In genomic region chr9:126166291-126166690, GRCh38 we compare ENCODE assay signal across 22 cellular contexts.
A peak's percentile ranks its signal among the peaks of the same experiment; 100 is the strongest.
DNase-seq lines count a peak whose midpoint lies in the region; ATAC-seq and TF ChIP-seq lines count a peak whose summit lies in the region.
"Had no signal": no experiment of that assay in that cellular context is flagged by ENCODE, and none has a peak within 500 bp of the region (broad histone marks: within the 10 kb centered on the region; RNA-seq: fewer than 3 reads in every experiment).

No MANE protein-coding gene starts in this region.

- H3K23ac ChIP-seq in neuronal stem cell (ENCODE audit: low read depth, low read length, poor library complexity): no peak overlapping the region

- H3K14ac ChIP-seq in neuronal stem cell (ENCODE audit: low read length): no peak overlapping the region

- H3K9me3 Mint-ChIP-seq in activated CD4-positive, alpha-beta memory T cell treated with anti-CD3 and anti-CD28 coated beads, Interleukin-2, amount 10 ng/mL, durations not matched to agents 7 days and 5 days: no peaks in the 10 kb centered on the region
- no peaks in the 10 kb centered on the region for H3K9me3 Mint-ChIP-seq in activated CD4-positive, alpha-beta memory T cell treated with anti-CD3 and anti-CD28 coated beads for 36 hours
- H3K9me3 Mint-ChIP-seq in activated T-cell treated with anti-CD3 and anti-CD28 coated beads, Interleukin-2, amount 50 U/mL, for 24 hours: no peaks in the 10 kb centered on the region
- H3K9me3 Mint-ChIP-seq in activated CD8-positive, alpha-beta T cell treated with anti-CD3 and anti-CD28 coated beads, Interleukin-2, amount 10 ng/mL, durations not matched to agents 7 days and 5 days (ENCODE audit: insufficient read depth): no peaks in the 10 kb centered on the region
- H3K9me3 Mint-ChIP-seq: CD4-positive, CD25-positive, alpha-beta regulatory T cell; IgD-negative memory B cell had no signal

- no peak for TF ChIP-seq EP300 in esophagus muscularis mucosa (IDR thresholded peaks at IDR 0.05)

- H3K4me3 Mint-ChIP-seq in activated CD4-positive, alpha-beta memory T cell treated with anti-CD3 and anti-CD28 coated beads, Interleukin-2, amount 10 ng/mL, durations not matched to agents 7 days and 5 days: no peak overlapping the region
- H3K4me3 Mint-ChIP-seq in activated CD4-positive, alpha-beta memory T cell treated with anti-CD3 and anti-CD28 coated beads for 36 hours: no peak overlapping the region
- H3K4me3 Mint-ChIP-seq in activated T-cell treated with anti-CD3 and anti-CD28 coated beads, Interleukin-2, amount 50 U/mL, for 24 hours: no peak overlapping the region
- H3K4me3 Mint-ChIP-seq in activated CD8-positive, alpha-beta T cell treated with anti-CD3 and anti-CD28 coated beads, Interleukin-2, amount 10 ng/mL, durations not matched to agents 7 days and 5 days: no peak overlapping the region
- H3K4me3 Mint-ChIP-seq: CD4-positive, CD25-positive, alpha-beta regulatory T cell; IgD-negative memory B cell had no signal

- no peaks in the 10 kb centered on the region for H3K4me1 ChIP-seq in esophagus muscularis mucosa
- H3K4me1 ChIP-seq in neuronal stem cell (ENCODE audit: control insufficient read depth in 2 of 2, insufficient read depth in 1 of 2, low read depth in 1 of 2, low read length in 2 of 2): no peaks in the 10 kb centered on the region
- H3K4me1 ChIP-seq in upper lobe of right lung: no peaks in the 10 kb centered on the region
- H3K4me1 ChIP-seq: BE2C had no signal

- no peaks in the 10 kb centered on the region for H3K36me3 ChIP-seq in esophagus muscularis mucosa
- H3K36me3 ChIP-seq in neuronal stem cell (replicated peaks in 1 of 2; ENCODE audit: control insufficient read depth in 2 of 2, insufficient read depth in 2 of 2, low read length in 2 of 2): no peaks in the 10 kb centered on the region
- H3K36me3 ChIP-seq in upper lobe of right lung: no peaks in the 10 kb centered on the region
- H3K36me3 ChIP-seq: BE2C had no signal

- H2BK120ac ChIP-seq in neuronal stem cell (ENCODE audit: low read depth, low read length): no peak overlapping the region

- no peak overlapping the region for H2AFZ ChIP-seq in neuronal stem cell (ENCODE audit: low read length)
- H2AFZ ChIP-seq: PC-9 had no signal

- 89% methylated on average over 7 of the region's 7 CpGs for WGBS in esophagus muscularis mucosa
- WGBS in neuronal stem cell (ENCODE audit: extremely low coverage in 2 of 2, insufficient read length in 2 of 2, insufficient replicate concordance in 1 of 2), 2 donors: no CpG with 5 or more reads among the region's 7 CpGs

- in situ Hi-C loops in ACHN (cut with HindIII; ENCODE audit: low pct_ligation_motif_present, low pct_unique_long_range_greater_than_20kb, low sequenced_read_pairs): no loop called here

- H4K91ac ChIP-seq in neuronal stem cell (ENCODE audit: low read depth, low read length, poor library complexity): no peak overlapping the region

- peak; percentile 10 for DNase-seq in activated CD4-positive, alpha-beta memory T cell treated with anti-CD3 and anti-CD28 coated beads, Interleukin-2, amount 10 ng/mL, durations not matched to agents 7 days and 5 days
- no peak for DNase-seq in activated CD4-positive, alpha-beta memory T cell treated with anti-CD3 and anti-CD28 coated beads for 36 hours
- DNase-seq in esophagus muscularis mucosa (ENCODE audit: extremely low spot score) (peak; percentile 77), neuronal stem cell (ENCODE audit: low spot score) (no peak), upper lobe of right lung (peak; percentile 25), ACHN (no peak)
- no peak for DNase-seq in activated T-cell treated with anti-CD3 and anti-CD28 coated beads, Interleukin-2, amount 50 U/mL, for 24 hours
- DNase-seq in activated CD8-positive, alpha-beta T cell treated with anti-CD3 and anti-CD28 coated beads, Interleukin-2, amount 10 ng/mL, durations not matched to agents 7 days and 5 days: no peak
- DNase-seq: BE2C; CD4-positive, CD25-positive, alpha-beta regulatory T cell; MM.1S; NCI-H1694 treated with DMSO at 0.1 percent for 48 hours; NCI-H2081; NCI-H2227 treated with DMSO at 0.1 percent for 48 hours; NCI-H526 treated with DMSO at 0.1 percent for 48 hours; PC-9 had no signal

- H3K27me3 Mint-ChIP-seq in activated CD4-positive, alpha-beta memory T cell treated with anti-CD3 and anti-CD28 coated beads, Interleukin-2, amount 10 ng/mL, durations not matched to agents 7 days and 5 days: peaks cover 7% of the 10 kb centered on the region
- H3K27me3 Mint-ChIP-seq in activated CD4-positive, alpha-beta memory T cell treated with anti-CD3 and anti-CD28 coated beads for 36 hours: peaks cover 15% of the 10 kb centered on the region
- peaks cover 32% of the 10 kb centered on the region for H3K27me3 Mint-ChIP-seq in activated T-cell treated with anti-CD3 and anti-CD28 coated beads, Interleukin-2, amount 50 U/mL, for 24 hours
- peaks cover 12% of the 10 kb centered on the region for H3K27me3 Mint-ChIP-seq in activated CD8-positive, alpha-beta T cell treated with anti-CD3 and anti-CD28 coated beads, Interleukin-2, amount 10 ng/mL, durations not matched to agents 7 days and 5 days (ENCODE audit: low read depth)

- H3K4me2 ChIP-seq in neuronal stem cell (ENCODE audit: insufficient read depth, low read length, poor library complexity, severe bottlenecking): no peak overlapping the region
- H3K4me2 ChIP-seq: KMS-11, PC-9 had no signal

- H2AK5ac ChIP-seq in neuronal stem cell (ENCODE audit: low read depth, low read length): no peak overlapping the region

- H3K9ac ChIP-seq in neuronal stem cell (ENCODE audit: low read depth, low read length, poor library complexity): no peak overlapping the region
- H3K9ac ChIP-seq: KMS-11 had no signal

- TF ChIP-seq CTCF in esophagus muscularis mucosa (IDR thresholded peaks at IDR 0.05) (no peak), upper lobe of right lung (IDR thresholded peaks at IDR 0.05) (no peak)

- no peaks in the 10 kb centered on the region for H3K79me1 ChIP-seq in neuronal stem cell (ENCODE audit: low read depth, low read length)

- H2BK15ac ChIP-seq in neuronal stem cell (ENCODE audit: low read length): no peak overlapping the region

- H3K27me3 ChIP-seq in esophagus muscularis mucosa (no peaks in the 10 kb centered on the region), neuronal stem cell (ENCODE audit: control insufficient read depth in 3 of 3, insufficient read depth in 3 of 3, low read depth in 1 of 3, low read length in 3 of 3) (peaks cover 0 to 12% (median 0%) of the 10 kb centered on the region in 3 experiments), upper lobe of right lung (peaks cover 9% of the 10 kb centered on the region)
- H3K27me3 ChIP-seq: BE2C had no signal

- H3K27ac ChIP-seq in esophagus muscularis mucosa (replicated peaks in 1 of 4) (no peak overlapping the region), neuronal stem cell (replicated peaks; ENCODE audit: low read length) (no peak overlapping the region), upper lobe of right lung (no peak overlapping the region)
- H3K27ac ChIP-seq: 22Rv1, HL-60, KMS-11, PC-9 had no signal

- H3K9me3 ChIP-seq in esophagus muscularis mucosa (no peaks in the 10 kb centered on the region), neuronal stem cell (replicated peaks in 1 of 2; ENCODE audit: control insufficient read depth in 2 of 2, insufficient read depth in 1 of 2, low read depth in 1 of 2, low read length in 2 of 2) (no peaks in the 10 kb centered on the region), upper lobe of right lung (no peaks in the 10 kb centered on the region)
- H3K9me3 ChIP-seq: BE2C had no signal

- H3K36me3 Mint-ChIP-seq in activated CD4-positive, alpha-beta memory T cell treated with anti-CD3 and anti-CD28 coated beads, Interleukin-2, amount 10 ng/mL, durations not matched to agents 7 days and 5 days (ENCODE audit: low read depth): no peaks in the 10 kb centered on the region
- H3K36me3 Mint-ChIP-seq in activated CD4-positive, alpha-beta memory T cell treated with anti-CD3 and anti-CD28 coated beads for 36 hours: no peaks in the 10 kb centered on the region
- H3K36me3 Mint-ChIP-seq in activated T-cell treated with anti-CD3 and anti-CD28 coated beads, Interleukin-2, amount 50 U/mL, for 24 hours (ENCODE audit: low read depth): no peaks in the 10 kb centered on the region
- no peaks in the 10 kb centered on the region for H3K36me3 Mint-ChIP-seq in activated CD8-positive, alpha-beta T cell treated with anti-CD3 and anti-CD28 coated beads, Interleukin-2, amount 10 ng/mL, durations not matched to agents 7 days and 5 days (ENCODE audit: low read depth)
- H3K36me3 Mint-ChIP-seq: CD4-positive, CD25-positive, alpha-beta regulatory T cell had no signal

- no peak for ATAC-seq in upper lobe of right lung
- no peak for ATAC-seq in activated CD8-positive, alpha-beta T cell treated with anti-CD3 and anti-CD28 coated beads, Interleukin-2, amount 10 ng/mL, durations not matched to agents 7 days and 5 days
- ATAC-seq: HCT116, Right ventricle myocardium inferior had no signal

- no peak for TF ChIP-seq POLR2A in esophagus muscularis mucosa (IDR thresholded peaks at IDR 0.05; ENCODE audit: low read depth)

- no peak overlapping the region for H3K27ac Mint-ChIP-seq in activated CD4-positive, alpha-beta memory T cell treated with anti-CD3 and anti-CD28 coated beads, Interleukin-2, amount 10 ng/mL, durations not matched to agents 7 days and 5 days
- no peak overlapping the region for H3K27ac Mint-ChIP-seq in activated CD4-positive, alpha-beta memory T cell treated with anti-CD3 and anti-CD28 coated beads for 36 hours
- H3K27ac Mint-ChIP-seq in activated T-cell treated with anti-CD3 and anti-CD28 coated beads, Interleukin-2, amount 50 U/mL, for 24 hours: no peak overlapping the region
- no peak overlapping the region for H3K27ac Mint-ChIP-seq in activated CD8-positive, alpha-beta T cell treated with anti-CD3 and anti-CD28 coated beads, Interleukin-2, amount 10 ng/mL, durations not matched to agents 7 days and 5 days
- H3K27ac Mint-ChIP-seq: CD4-positive, CD25-positive, alpha-beta regulatory T cell had no signal

- no peak overlapping the region for H4K8ac ChIP-seq in neuronal stem cell (ENCODE audit: low read depth, low read length)

- H3K4me3 ChIP-seq in esophagus muscularis mucosa: no peak overlapping the region
- H3K4me3 ChIP-seq in neuronal stem cell (ENCODE audit: low read length in 2 of 2): no peak overlapping the region
- no peak overlapping the region for H3K4me3 ChIP-seq in upper lobe of right lung
- H3K4me3 ChIP-seq: PC-9 had no signal

- H3K18ac ChIP-seq in neuronal stem cell (ENCODE audit: low read length): peak overlapping the region; percentile 48

- intact Hi-C loops in activated CD4-positive, alpha-beta memory T cell treated with anti-CD3 and anti-CD28 coated beads for 36 hours (cut with micrococcal nuclease): no loop called here
- intact Hi-C loops in esophagus muscularis mucosa (cut with DNase I): no loop called here
- intact Hi-C loops in upper lobe of right lung (cut with DNase I): no loop called here

- no peak overlapping the region for H2BK5ac ChIP-seq in neuronal stem cell (ENCODE audit: low read length)

- H3K4me1 Mint-ChIP-seq in activated CD4-positive, alpha-beta memory T cell treated with anti-CD3 and anti-CD28 coated beads, Interleukin-2, amount 10 ng/mL, durations not matched to agents 7 days and 5 days: no peaks in the 10 kb centered on the region
- no peaks in the 10 kb centered on the region for H3K4me1 Mint-ChIP-seq in activated CD4-positive, alpha-beta memory T cell treated with anti-CD3 and anti-CD28 coated beads for 36 hours (ENCODE audit: low read depth)
- no peaks in the 10 kb centered on the region for H3K4me1 Mint-ChIP-seq in activated T-cell treated with anti-CD3 and anti-CD28 coated beads, Interleukin-2, amount 50 U/mL, for 24 hours (ENCODE audit: low read depth)
- H3K4me1 Mint-ChIP-seq in activated CD8-positive, alpha-beta T cell treated with anti-CD3 and anti-CD28 coated beads, Interleukin-2, amount 10 ng/mL, durations not matched to agents 7 days and 5 days (ENCODE audit: low read depth): no peaks in the 10 kb centered on the region
- H3K4me1 Mint-ChIP-seq: CD4-positive, CD25-positive, alpha-beta regulatory T cell had no signal

- no peak overlapping the region for H3K4ac ChIP-seq in neuronal stem cell (ENCODE audit: low read length)

- CTCF ChIA-PET in activated CD4-positive, alpha-beta memory T cell treated with anti-CD3 and anti-CD28 coated beads, Interleukin-2, amount 10 ng/mL, durations not matched to agents 7 days and 5 days (lab: Charles Lee): no interaction called here
- CTCF ChIA-PET in activated CD4-positive, alpha-beta memory T cell treated with anti-CD3 and anti-CD28 coated beads for 36 hours (lab: Charles Lee): no interaction called here
- CTCF ChIA-PET in activated CD8-positive, alpha-beta T cell treated with anti-CD3 and anti-CD28 coated beads, Interleukin-2, amount 10 ng/mL, durations not matched to agents 7 days and 5 days (lab: Charles Lee): no interaction called here

- H2BK12ac ChIP-seq in neuronal stem cell (ENCODE audit: low read length): no peak overlapping the region

- POLR2A ChIA-PET in activated CD4-positive, alpha-beta memory T cell treated with anti-CD3 and anti-CD28 coated beads, Interleukin-2, amount 10 ng/mL, durations not matched to agents 7 days and 5 days (lab: Charles Lee): no interaction called here
- POLR2A ChIA-PET in activated CD4-positive, alpha-beta memory T cell treated with anti-CD3 and anti-CD28 coated beads for 36 hours (lab: Charles Lee): no interaction called here
- POLR2A ChIA-PET in activated CD8-positive, alpha-beta T cell treated with anti-CD3 and anti-CD28 coated beads, Interleukin-2, amount 10 ng/mL, durations not matched to agents 7 days and 5 days (lab: Charles Lee): no interaction called here

Comparison
In these comparisons a context has a peak if more than half of its experiments do, and no peak if none do; other contexts are left out.
1. DNase-seq: peak in activated CD4-positive, alpha-beta memory T cell treated with anti-CD3 and anti-CD28 coated beads, Interleukin-2, amount 10 ng/mL, durations not matched to agents 7 days and 5 days (single experiment), esophagus muscularis mucosa (single experiment) and upper lobe of right lung (single experiment); none in activated CD4-positive, alpha-beta memory T cell treated with anti-CD3 and anti-CD28 coated beads for 36 hours (single experiment), neuronal stem cell (single experiment), activated T-cell treated with anti-CD3 and anti-CD28 coated beads, Interleukin-2, amount 50 U/mL, for 24 hours (single experiment), ACHN (single experiment) and activated CD8-positive, alpha-beta T cell treated with anti-CD3 and anti-CD28 coated beads, Interleukin-2, amount 10 ng/mL, durations not matched to agents 7 days and 5 days (single experiment).